30 cellular contexts compared by ENCODE assay signal in the genomic region with DNA sequence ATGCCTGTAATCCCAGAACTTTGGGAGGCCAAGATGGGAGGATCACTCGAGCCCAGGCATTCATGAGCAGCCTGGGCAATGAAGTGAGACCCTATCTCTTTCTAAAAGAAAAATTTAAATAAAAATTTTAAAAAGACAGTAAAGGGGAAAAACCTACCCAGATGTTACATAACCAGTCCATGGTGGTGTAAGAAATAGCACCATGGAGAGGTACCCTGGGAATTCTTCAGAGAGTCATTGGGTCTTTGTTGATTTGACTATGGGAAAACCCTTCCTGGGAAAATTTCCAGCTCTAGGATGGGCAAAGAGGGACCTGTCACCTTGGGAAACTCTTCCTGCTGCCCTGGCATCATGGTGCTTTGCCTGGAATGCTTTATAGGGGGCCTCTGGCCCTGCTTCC. TPM values are rescaled to one million over a fixed set of nuclear protein-coding genes. Genes with fewer than 3 reads are reported as not detected.
"Had no signal": no experiment of that assay in that cellular context is flagged by ENCODE, and none has a peak within 500 bp of the region (broad histone marks: within the 10 kb centered on the region; RNA-seq: fewer than 3 reads in every experiment).

No MANE protein-coding gene starts in this region.

- H3K36me3 ChIP-seq: left ventricle myocardium inferior, pancreas, prostate gland, uterus had no signal

- H3K4me3 Mint-ChIP-seq: memory B cell; naive thymus-derived CD8-positive, alpha-beta T cell; nephron; neural crest cell; stimulated activated naive B cell treated with anti-CD40 and anti-IgM and Interleukin-4, amounts not matched to agents 10 μg/mL and 1 μg/mL and 100 μg/mL, for 72 hours; stimulated activated naive CD8-positive, alpha-beta T cell treated with anti-CD3 and anti-CD28 coated beads, Interleukin-15, amount 100 ng/mL, for 72 hours; type B pancreatic cell had no signal

- H3K27ac Mint-ChIP-seq: memory B cell; naive thymus-derived CD8-positive, alpha-beta T cell; nephron; stimulated activated naive B cell treated with anti-CD40 and anti-IgM and Interleukin-4, amounts not matched to agents 10 μg/mL and 1 μg/mL and 100 μg/mL, for 72 hours; type B pancreatic cell had no signal

- H3K9me3 ChIP-seq: heart left ventricle, left ventricle myocardium inferior, pancreas, prostate gland, sigmoid colon, spleen, tibial nerve, uterus had no signal

- H3K4me1 Mint-ChIP-seq: neural crest cell; stimulated activated naive B cell treated with anti-CD40 and anti-IgM and Interleukin-4, amounts not matched to agents 10 μg/mL and 1 μg/mL and 100 μg/mL, for 72 hours; stimulated activated naive CD8-positive, alpha-beta T cell treated with anti-CD3 and anti-CD28 coated beads, Interleukin-15, amount 100 ng/mL, for 72 hours had no signal

- H3K4me1 ChIP-seq: heart left ventricle, left ventricle myocardium inferior, pancreas, prostate gland, sigmoid colon, spleen, tibial nerve, uterus had no signal

- H3K4me3 ChIP-seq: heart left ventricle, left ventricle myocardium inferior, lung, pancreas, prostate gland, sigmoid colon, spleen, tibial nerve, uterus had no signal

- DNase-seq: heart left ventricle; islet precursor cell; left ventricle myocardium inferior; naive thymus-derived CD8-positive, alpha-beta T cell; nucleus accumbens; pancreas; posterior cingulate gyrus; retina; right cardiac atrium; sigmoid colon; spleen; stimulated activated CD4-positive, alpha-beta T cell treated with anti-CD3 and anti-CD28 coated beads, Interleukin-2, amount 100 ng/mL, for 48 hours; stimulated activated naive B cell treated with anti-CD40 and anti-IgM and Interleukin-4, amounts not matched to agents 10 μg/mL and 1 μg/mL and 100 μg/mL, for 72 hours; stimulated activated naive CD8-positive, alpha-beta T cell treated with anti-CD3 and anti-CD28 coated beads, Interleukin-15, amount 100 ng/mL, for 72 hours; substantia nigra; uterus had no signal

- H3K27ac ChIP-seq: heart left ventricle, left ventricle myocardium inferior, pancreas, prostate gland, sigmoid colon, spleen, tibial nerve, uterus had no signal

- FAIRE-seq: pancreas, small intestine had no signal

- H3K27me3 Mint-ChIP-seq: naive thymus-derived CD8-positive, alpha-beta T cell; stimulated activated naive B cell treated with anti-CD40 and anti-IgM and Interleukin-4, amounts not matched to agents 10 μg/mL and 1 μg/mL and 100 μg/mL, for 72 hours; stimulated activated naive CD8-positive, alpha-beta T cell treated with anti-CD3 and anti-CD28 coated beads, Interleukin-15, amount 100 ng/mL, for 72 hours; type B pancreatic cell had no signal

- H3K27me3 ChIP-seq: heart left ventricle, pancreas, sigmoid colon, spleen, tibial nerve, uterus had no signal

- ATAC-seq: heart left ventricle; naive thymus-derived CD8-positive, alpha-beta T cell; pancreas; right cardiac atrium; stimulated activated naive B cell treated with anti-CD40 and anti-IgM and Interleukin-4, amounts not matched to agents 10 μg/mL and 1 μg/mL and 100 μg/mL, for 72 hours; stimulated activated naive CD8-positive, alpha-beta T cell treated with anti-CD3 and anti-CD28 coated beads, Interleukin-15, amount 100 ng/mL, for 72 hours had no signal

RNA-seq across cellular contexts. Expression of a gene that starts 26.1 kb away (rescaled TPM):
- total RNA-seq: heart left ventricle; kidney epithelial cell; left ventricle myocardium inferior; lower leg skin; lung; mucosa of gallbladder; naive thymus-derived CD8-positive, alpha-beta T cell; neural crest cell; osteoblast; pancreas; prostate gland; right cardiac atrium; sigmoid colon; spleen; temporal lobe; tibial nerve; ureter; uterus had no signal
- polyA plus RNA-seq: heart left ventricle, lung, pancreas, right cardiac atrium, sigmoid colon, small intestine, spleen had no signal

RNA-seq across cellular contexts. Expression of a gene that starts 28.5 kb away (rescaled TPM):
- total RNA-seq: naive thymus-derived CD8-positive, alpha-beta T cell had no signal
